Comparison of ENCODE assay signal across 9 cellular contexts in genomic region chr22:39994046-39994565, GRCh38. TPM values are rescaled to one million over a fixed set of nuclear protein-coding genes. Genes with fewer than 3 reads are reported as not detected.
DNase-seq lines count a peak whose midpoint lies in the region; ATAC-seq, FAIRE-seq and TF ChIP-seq lines count a peak whose summit lies in the region.
"Had no signal": no experiment of that assay in that cellular context is flagged by ENCODE, and none has a peak within 500 bp of the region (broad histone marks: within the 10 kb centered on the region; RNA-seq: fewer than 3 reads in every experiment).

No MANE protein-coding gene starts in this region.

- CTCF ChIA-PET in activated CD4-positive, alpha-beta T cell treated with anti-CD3 and anti-CD28 coated beads, Interleukin-2, amount 10 ng/mL, durations not matched to agents 7 days and 5 days (lab: Charles Lee): interaction anchor here (1.1 to 1.6 kb wide), 5 partner anchors 9 to 905 kb away, joined by 3 to 8 read pairs (median 3); no protein-coding TSS in a partner anchor

- 27 to 30% methylated on average over 20 of the region's 20 CpGs for WGBS in sigmoid colon, 2 donors
- WGBS in transverse colon (ENCODE audit: low coverage in 1 of 2), 2 donors: 42% methylated on average over 20 of the region's 20 CpGs; no CpG with 5 or more reads in 1 of the 2 donors

- no peaks in the 10 kb centered on the region for H3K36me3 Mint-ChIP-seq in activated CD4-positive, alpha-beta T cell treated with anti-CD3 and anti-CD28 coated beads, Interleukin-2, amount 10 ng/mL, durations not matched to agents 7 days and 5 days (ENCODE audit: low read depth)
- H3K36me3 Mint-ChIP-seq in effector memory CD8-positive, alpha-beta T cell (ENCODE audit: insufficient read depth): peaks cover 4% of the 10 kb centered on the region

- H3K27ac ChIP-seq in sigmoid colon (no peak overlapping the region), transverse colon (no peak overlapping the region)

- peaks cover 0 to 18% (median 8%) of the 10 kb centered on the region in 4 donors for H3K4me1 ChIP-seq in sigmoid colon
- H3K4me1 ChIP-seq in transverse colon: peaks cover 0 to 42% (median 25%) of the 10 kb centered on the region in 4 donors

- H3K4me3 ChIP-seq in sigmoid colon (no peak overlapping the region), transverse colon (peak overlapping the region in 2 of 4 donors; percentile 57 to 61)
- H3K4me3 ChIP-seq: lung had no signal

- H3K36me3 ChIP-seq in sigmoid colon (no peaks in the 10 kb centered on the region), transverse colon (no peaks in the 10 kb centered on the region)

- H3K9me3 Mint-ChIP-seq in activated CD4-positive, alpha-beta T cell treated with anti-CD3 and anti-CD28 coated beads, Interleukin-2, amount 10 ng/mL, durations not matched to agents 7 days and 5 days: no peaks in the 10 kb centered on the region
- no peaks in the 10 kb centered on the region for H3K9me3 Mint-ChIP-seq in effector memory CD8-positive, alpha-beta T cell

- intact Hi-C loops in sigmoid colon (cut with DNase I): no loop called here
- intact Hi-C loops in transverse colon (cut with DNase I; ENCODE audit: low total_unique reads): no loop called here

- in situ Hi-C loops in transverse colon (cut with MboI; ENCODE audit: low pct_ligation_motif_present in 1 of 4, low pct_unique_long_range_greater_than_20kb in 1 of 4, low sequenced_read_pairs in 3 of 4): no loop called here

- peak; percentile 65 for ATAC-seq in effector memory CD8-positive, alpha-beta T cell (replicated peaks)

- DNase-seq in GM18507 (ENCODE audit: extremely low spot score, insufficient read length, low read depth) (no peak), sigmoid colon (no peak), GM19240 (ENCODE audit: insufficient read length, low spot score) (no peak), transverse colon (no peak), NCI-H146 (lab: John Stamatoyannopoulos, UW) (no peak)
- DNase-seq in activated CD4-positive, alpha-beta T cell treated with anti-CD3 and anti-CD28 coated beads, Interleukin-2, amount 10 ng/mL, durations not matched to agents 7 days and 5 days: peak; percentile 32
- DNase-seq in effector memory CD8-positive, alpha-beta T cell: no peak
- DNase-seq in stimulated activated CD4-positive, alpha-beta T cell treated with anti-CD3 and anti-CD28 coated beads, Interleukin-15, amount 100 ng/mL, for 48 hours (ENCODE audit: low read depth in 2 of 2): peak; percentile 23 to 24

- H3K9me3 ChIP-seq in sigmoid colon: no peaks in the 10 kb centered on the region
- no peaks in the 10 kb centered on the region for H3K9me3 ChIP-seq in transverse colon

- TF ChIP-seq POLR2A in sigmoid colon (IDR thresholded peaks at IDR 0.05): no peak
- TF ChIP-seq POLR2A in transverse colon (IDR thresholded peaks at IDR 0.05): no peak

- H3K27me3 ChIP-seq in sigmoid colon (peaks cover 16 to 53% (median 47%) of the 10 kb centered on the region in 3 donors), transverse colon (peaks cover 31% of the 10 kb centered on the region)

- H3K27me3 Mint-ChIP-seq in activated CD4-positive, alpha-beta T cell treated with anti-CD3 and anti-CD28 coated beads, Interleukin-2, amount 10 ng/mL, durations not matched to agents 7 days and 5 days: peaks cover 42% of the 10 kb centered on the region
- peaks cover 58 to 75% of the 10 kb centered on the region in 2 donors for H3K27me3 Mint-ChIP-seq in effector memory CD8-positive, alpha-beta T cell

- TF ChIP-seq CTCF in sigmoid colon (IDR thresholded peaks at IDR 0.05): no peak
- no peak for TF ChIP-seq CTCF in transverse colon (IDR thresholded peaks at IDR 0.05)

- peak; percentile 12 for FAIRE-seq in GM18507 (lab: Jason Lieb, UNC)

- peaks cover 8% of the 10 kb centered on the region for H3K4me1 Mint-ChIP-seq in activated CD4-positive, alpha-beta T cell treated with anti-CD3 and anti-CD28 coated beads, Interleukin-2, amount 10 ng/mL, durations not matched to agents 7 days and 5 days
- peaks cover 0 to 5% of the 10 kb centered on the region in 2 donors for H3K4me1 Mint-ChIP-seq in effector memory CD8-positive, alpha-beta T cell (ENCODE audit: low read depth in 2 of 2)

- peak overlapping the region; percentile 16 for H3K4me3 Mint-ChIP-seq in activated CD4-positive, alpha-beta T cell treated with anti-CD3 and anti-CD28 coated beads, Interleukin-2, amount 10 ng/mL, durations not matched to agents 7 days and 5 days
- H3K4me3 Mint-ChIP-seq in effector memory CD8-positive, alpha-beta T cell: peak overlapping the region; percentile 44 to 52

- no peak overlapping the region for H3K27ac Mint-ChIP-seq in activated CD4-positive, alpha-beta T cell treated with anti-CD3 and anti-CD28 coated beads, Interleukin-2, amount 10 ng/mL, durations not matched to agents 7 days and 5 days
- no peak overlapping the region for H3K27ac Mint-ChIP-seq in effector memory CD8-positive, alpha-beta T cell

- TF ChIP-seq EP300 in sigmoid colon (IDR thresholded peaks at IDR 0.05) (no peak), transverse colon (IDR thresholded peaks at IDR 0.05; ENCODE audit: low read depth) (no peak)

- POLR2A ChIA-PET in activated CD4-positive, alpha-beta T cell treated with anti-CD3 and anti-CD28 coated beads, Interleukin-2, amount 10 ng/mL, durations not matched to agents 7 days and 5 days (lab: Charles Lee): no interaction called here

RNA-seq across cellular contexts. Expression of gene FAM83F, which starts 0.6 kb away (rescaled TPM):
- under 1 TPM; 0.04 to 0.05 TPM for total RNA-seq in activated CD4-positive, alpha-beta T cell treated with anti-CD3 and anti-CD28 coated beads, Interleukin-2, amount 10 ng/mL, durations not matched to agents 7 days and 5 days
- total RNA-seq in sigmoid colon (under 1 TPM; under 0.01 to 0.71 (median 0.08) TPM), transverse colon (10 to 100 TPM; 18.7 to 36.3 (median 25.4) TPM)
- 10 to 100 TPM; 10.2 to 19.5 (median 17.8) TPM for polyA plus RNA-seq in sigmoid colon

RNA-seq across cellular contexts. Expression of gene TMA7B, which starts 33.9 kb away (rescaled TPM):
- total RNA-seq in activated CD4-positive, alpha-beta T cell treated with anti-CD3 and anti-CD28 coated beads, Interleukin-2, amount 10 ng/mL, durations not matched to agents 7 days and 5 days: 1 to 10 TPM; 4.7 to 5.4 TPM
- not detected for total RNA-seq in sigmoid colon
- under 1 TPM in 1 of 3 donors, not detected in 2; 0.41 TPM for polyA plus RNA-seq in sigmoid colon
- total RNA-seq in transverse colon: under 1 TPM in 1 of 4 donors, not detected in 3; 0.80 TPM

Comparison
In these comparisons a context has a peak if more than half of its experiments do, and no peak if none do; other contexts are left out.
1. DNase-seq: peak in activated CD4-positive, alpha-beta T cell treated with anti-CD3 and anti-CD28 coated beads, Interleukin-2, amount 10 ng/mL, durations not matched to agents 7 days and 5 days (single experiment) and stimulated activated CD4-positive, alpha-beta T cell treated with anti-CD3 and anti-CD28 coated beads, Interleukin-15, amount 100 ng/mL, for 48 hours (2 of 2); none in GM18507 (single experiment), effector memory CD8-positive, alpha-beta T cell (0 of 3), sigmoid colon (single experiment), GM19240 (single experiment), transverse colon (single experiment) and NCI-H146 (single experiment).
2. RNA of gene FAM83F, which starts 0.6 kb away (total RNA-seq): 18.7 to 36.3 TPM in transverse colon; under 0.01 to 0.71 TPM in sigmoid colon and 0.04 to 0.05 TPM in activated CD4-positive, alpha-beta T cell treated with anti-CD3 and anti-CD28 coated beads, Interleukin-2, amount 10 ng/mL, durations not matched to agents 7 days and 5 days; every median in the first group is over 10 times any median in the second.